1 cellular context compared by ENCODE assay signal in genomic region chr2:112764071-112765044, GRCh38.
TF ChIP-seq lines count a peak whose summit lies in the region.

Gene CKAP2L (minus strand): TSS chr2:112764609. CDS start chr2:112764598, 11 bp downstream.

TF ChIP-seq in WTC11, 78 proteins besides CTCF, POLR2A, EP300 and RAD21 (continued from another document):
- no peak for TF ChIP-seq ZNF532 (CRISPR knock-in tag; IDR thresholded peaks at IDR 0.05; ENCODE audit: borderline replicate concordance)
- TF ChIP-seq ZNF281 (CRISPR knock-in tag; IDR thresholded peaks at IDR 0.05) = 0 out of 2 replicates have a peak, but pooled peaks have one; percentile 44
- TF ChIP-seq USF1 (CRISPR knock-in tag; IDR thresholded peaks at IDR 0.05) = no peak
- peak; percentile 45; the same call in 1 of the 2 replicates for TF ChIP-seq CREM (CRISPR knock-in tag; IDR thresholded peaks at IDR 0.05)
- TF ChIP-seq NFE2L1 (CRISPR knock-in tag; IDR thresholded peaks at IDR 0.05) = peak; percentile 64; the same call in 1 of the 2 replicates
- TF ChIP-seq FOXP1 (CRISPR knock-in tag; IDR thresholded peaks at IDR 0.05; ENCODE audit: borderline replicate concordance) = peak; percentile 74
- TF ChIP-seq CBFB (CRISPR knock-in tag; IDR thresholded peaks at IDR 0.05; ENCODE audit: low read depth) = no peak
- no peak for TF ChIP-seq ZNF138 (CRISPR knock-in tag; conservative IDR thresholded peaks at IDR 0.05)
- TF ChIP-seq PRDM15 (CRISPR knock-in tag; IDR thresholded peaks at IDR 0.05) = no peak
- peak; percentile 94 for TF ChIP-seq GABPB1 (CRISPR knock-in tag; IDR thresholded peaks at IDR 0.05)
- TF ChIP-seq E2F4 (CRISPR knock-in tag; IDR thresholded peaks at IDR 0.05; ENCODE audit: borderline replicate concordance, low read depth) = peak; percentile 94
- 0 out of 2 replicates have a peak, but pooled peaks have one; percentile 32 for TF ChIP-seq E2F5 (CRISPR knock-in tag; IDR thresholded peaks at IDR 0.05)
- peak; percentile 94 for TF ChIP-seq FOXK1 (CRISPR knock-in tag; IDR thresholded peaks at IDR 0.05)
- TF ChIP-seq ATF1 (CRISPR knock-in tag; IDR thresholded peaks at IDR 0.05) = no peak
- TF ChIP-seq RORB (CRISPR knock-in tag; IDR thresholded peaks at IDR 0.05) = no peak
- no peak for TF ChIP-seq ZMAT4 (CRISPR knock-in tag; IDR thresholded peaks at IDR 0.05)
- no peak for TF ChIP-seq TEAD4 (CRISPR knock-in tag; IDR thresholded peaks at IDR 0.05)
